In genomic region chr2:109239720-109240119, GRCh38 we compare ENCODE assay signal across 15 cellular contexts.
DNase-seq lines count a peak whose midpoint lies in the region; ATAC-seq and TF ChIP-seq lines count a peak whose summit lies in the region.
"Had no signal": no experiment of that assay in that cellular context is flagged by ENCODE, and none has a peak within 500 bp of the region (broad histone marks: within the 10 kb centered on the region; RNA-seq: fewer than 3 reads in every experiment).

No MANE protein-coding gene starts in this region.

- peak; percentile 54 for ATAC-seq in foreskin keratinocyte
- ATAC-seq in WTC11 = no peak
- ATAC-seq in GM21423 (IDR thresholded peaks at IDR 0.05; ENCODE audit: unreplicated experiment) = no peak
- ATAC-seq: mucosa of descending colon; stimulated activated naive B cell treated with anti-CD40 and anti-IgM and Interleukin-4, amounts not matched to agents 10 μg/mL and 1 μg/mL and 100 μg/mL, for 72 hours had no signal

- CTCF ChIA-PET in WTC11 (lab: Charles Lee) = interaction anchor here (1.0 to 1.5 kb wide), 3 partner anchors 17 to 270 kb away, joined by 3 to 5 read pairs (median 5); no protein-coding TSS in a partner anchor

- H3K4me3 Mint-ChIP-seq in WTC11 = no peak overlapping the region
- H3K4me3 Mint-ChIP-seq: stimulated activated naive B cell treated with anti-CD40 and anti-IgM and Interleukin-4, amounts not matched to agents 10 μg/mL and 1 μg/mL and 100 μg/mL, for 72 hours had no signal

- no peaks in the 10 kb centered on the region for H3K36me3 ChIP-seq in smooth muscle cell (ENCODE audit: low read depth)
- H3K36me3 ChIP-seq: cardiac muscle cell, HAP-1 had no signal

- no peak overlapping the region for H3K4me3 ChIP-seq in smooth muscle cell
- H3K4me3 ChIP-seq: cardiac muscle cell, HAP-1, mucosa of descending colon had no signal

- H3K27ac ChIP-seq in foreskin keratinocyte (no peak overlapping the region), smooth muscle cell (ENCODE audit: low read depth) (peak overlapping the region; percentile 50)
- H3K27ac ChIP-seq: cardiac muscle cell had no signal

- no peak overlapping the region for H2AFZ ChIP-seq in smooth muscle cell (ENCODE audit: low read depth)

- peaks cover 11% of the 10 kb centered on the region for H3K4me1 ChIP-seq in foreskin keratinocyte
- H3K4me1 ChIP-seq in smooth muscle cell (ENCODE audit: low read depth) = no peaks in the 10 kb centered on the region
- H3K4me1 ChIP-seq: HAP-1 had no signal

- no peaks in the 10 kb centered on the region for H3K9me3 ChIP-seq in smooth muscle cell (replicated peaks; ENCODE audit: low read depth)
- H3K9me3 ChIP-seq: HAP-1, mucosa of descending colon had no signal

- POLR2A ChIA-PET in WTC11 (lab: Charles Lee) = no interaction called here

- no peaks in the 10 kb centered on the region for H3F3A ChIP-seq in smooth muscle cell (ENCODE audit: low read depth)

- no peak overlapping the region for H3K9ac ChIP-seq in smooth muscle cell (ENCODE audit: low read depth)

- H3K27me3 Mint-ChIP-seq in WTC11 (ENCODE audit: low read depth) = no peaks in the 10 kb centered on the region
- H3K27me3 Mint-ChIP-seq: stimulated activated naive B cell treated with anti-CD40 and anti-IgM and Interleukin-4, amounts not matched to agents 10 μg/mL and 1 μg/mL and 100 μg/mL, for 72 hours had no signal

- peak; percentile 30 for DNase-seq in DMS79 treated with DMSO at 0.1 percent for 48 hours (lab: John Stamatoyannopoulos, UW)
- DNase-seq in DMS79 (lab: John Stamatoyannopoulos, UW) = no peak
- DNase-seq in SW480 (ENCODE audit: low spot score) = peak; percentile 33
- peak in 1 of 2 donors; percentile 42 for DNase-seq in foreskin keratinocyte
- no peak for DNase-seq in smooth muscle cell (lab: John Stamatoyannopoulos, UW; ENCODE audit: unreplicated experiment)
- no peak for DNase-seq in NCI-H1417 treated with DMSO at 0.1 percent for 48 hours (lab: John Stamatoyannopoulos, UW)
- DNase-seq in WTC11 (ENCODE audit: low spot score) = no peak
- DNase-seq: activated T-cell treated with anti-CD3 and anti-CD28 coated beads for 4 hours; GF-D8; mucosa of descending colon; NCI-H1436; stimulated activated naive B cell treated with anti-CD40 and anti-IgM and Interleukin-4, amounts not matched to agents 10 μg/mL and 1 μg/mL and 100 μg/mL, for 72 hours had no signal

- no peaks in the 10 kb centered on the region for H3K36me3 Mint-ChIP-seq in WTC11
- H3K36me3 Mint-ChIP-seq: stimulated activated naive B cell treated with anti-CD40 and anti-IgM and Interleukin-4, amounts not matched to agents 10 μg/mL and 1 μg/mL and 100 μg/mL, for 72 hours had no signal

- H3K4me2 ChIP-seq in smooth muscle cell = peak overlapping the region; percentile 60

- H3K4me1 Mint-ChIP-seq in WTC11 = peaks cover 6% of the 10 kb centered on the region

- peaks cover 10% of the 10 kb centered on the region for H3K27me3 ChIP-seq in foreskin keratinocyte
- H3K27me3 ChIP-seq in smooth muscle cell (ENCODE audit: low read depth) = no peaks in the 10 kb centered on the region
- H3K27me3 ChIP-seq: cardiac muscle cell had no signal

- H3K9me3 Mint-ChIP-seq in WTC11 = peaks cover 3% of the 10 kb centered on the region
- H3K9me3 Mint-ChIP-seq: stimulated activated naive B cell treated with anti-CD40 and anti-IgM and Interleukin-4, amounts not matched to agents 10 μg/mL and 1 μg/mL and 100 μg/mL, for 72 hours had no signal

- 41% methylated on average over 6 of the region's 6 CpGs for WGBS in smooth muscle cell (ENCODE audit: low lambda C conversion rate)

- peaks cover 35% of the 10 kb centered on the region for H3K79me2 ChIP-seq in smooth muscle cell (ENCODE audit: low read depth)

- H3K27ac Mint-ChIP-seq in WTC11 = no peak overlapping the region
- H3K27ac Mint-ChIP-seq: stimulated activated naive B cell treated with anti-CD40 and anti-IgM and Interleukin-4, amounts not matched to agents 10 μg/mL and 1 μg/mL and 100 μg/mL, for 72 hours had no signal

- H4K20me1 ChIP-seq in smooth muscle cell (ENCODE audit: low read depth) = peaks cover 29% of the 10 kb centered on the region

- no peak for TF ChIP-seq CTCF in foreskin keratinocyte (conservative IDR thresholded peaks at IDR 0.05)
- TF ChIP-seq CTCF in smooth muscle cell (IDR thresholded peaks at IDR 0.05; ENCODE audit: borderline replicate concordance, insufficient read depth, poor library complexity, severe bottlenecking) = no peak
- TF ChIP-seq CTCF in WTC11 (IDR thresholded peaks at IDR 0.05) = no peak

TF ChIP-seq in WTC11, 78 proteins besides CTCF, POLR2A, EP300 and RAD21 (continues in another document):
- no peak for TF ChIP-seq USF2 (CRISPR knock-in tag; IDR thresholded peaks at IDR 0.05)
- no peak for TF ChIP-seq TCF7 (CRISPR knock-in tag; IDR thresholded peaks at IDR 0.05; ENCODE audit: low read depth)
- no peak for TF ChIP-seq AFF4 (CRISPR knock-in tag; IDR thresholded peaks at IDR 0.05; ENCODE audit: borderline replicate concordance)
- TF ChIP-seq, protein P1, sequence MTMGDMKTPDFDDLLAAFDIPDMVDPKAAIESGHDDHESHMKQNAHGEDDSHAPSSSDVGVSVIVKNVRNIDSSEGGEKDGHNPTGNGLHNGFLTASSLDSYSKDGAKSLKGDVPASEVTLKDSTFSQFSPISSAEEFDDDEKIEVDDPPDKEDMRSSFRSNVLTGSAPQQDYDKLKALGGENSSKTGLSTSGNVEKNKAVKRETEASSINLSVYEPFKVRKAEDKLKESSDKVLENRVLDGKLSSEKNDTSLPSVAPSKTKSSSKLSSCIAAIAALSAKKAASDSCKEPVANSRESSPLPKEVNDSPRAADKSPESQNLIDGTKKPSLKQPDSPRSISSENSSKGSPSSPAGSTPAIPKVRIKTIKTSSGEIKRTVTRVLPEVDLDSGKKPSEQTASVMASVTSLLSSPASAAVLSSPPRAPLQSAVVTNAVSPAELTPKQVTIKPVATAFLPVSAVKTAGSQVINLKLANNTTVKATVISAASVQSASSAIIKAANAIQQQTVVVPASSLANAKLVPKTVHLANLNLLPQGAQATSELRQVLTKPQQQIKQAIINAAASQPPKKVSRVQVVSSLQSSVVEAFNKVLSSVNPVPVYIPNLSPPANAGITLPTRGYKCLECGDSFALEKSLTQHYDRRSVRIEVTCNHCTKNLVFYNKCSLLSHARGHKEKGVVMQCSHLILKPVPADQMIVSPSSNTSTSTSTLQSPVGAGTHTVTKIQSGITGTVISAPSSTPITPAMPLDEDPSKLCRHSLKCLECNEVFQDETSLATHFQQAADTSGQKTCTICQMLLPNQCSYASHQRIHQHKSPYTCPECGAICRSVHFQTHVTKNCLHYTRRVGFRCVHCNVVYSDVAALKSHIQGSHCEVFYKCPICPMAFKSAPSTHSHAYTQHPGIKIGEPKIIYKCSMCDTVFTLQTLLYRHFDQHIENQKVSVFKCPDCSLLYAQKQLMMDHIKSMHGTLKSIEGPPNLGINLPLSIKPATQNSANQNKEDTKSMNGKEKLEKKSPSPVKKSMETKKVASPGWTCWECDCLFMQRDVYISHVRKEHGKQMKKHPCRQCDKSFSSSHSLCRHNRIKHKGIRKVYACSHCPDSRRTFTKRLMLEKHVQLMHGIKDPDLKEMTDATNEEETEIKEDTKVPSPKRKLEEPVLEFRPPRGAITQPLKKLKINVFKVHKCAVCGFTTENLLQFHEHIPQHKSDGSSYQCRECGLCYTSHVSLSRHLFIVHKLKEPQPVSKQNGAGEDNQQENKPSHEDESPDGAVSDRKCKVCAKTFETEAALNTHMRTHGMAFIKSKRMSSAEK (CRISPR knock-in tag; IDR thresholded peaks at IDR 0.05; ENCODE audit: borderline replicate concordance) = no peak
- TF ChIP-seq IRF2 (CRISPR knock-in tag; IDR thresholded peaks at IDR 0.05; ENCODE audit: borderline replicate concordance, low read depth) = no peak
- no peak for TF ChIP-seq ETV6 (CRISPR knock-in tag; IDR thresholded peaks at IDR 0.05)

Comparison
In these comparisons a context has a peak if more than half of its experiments do, and no peak if none do; other contexts are left out.
1. DNase-seq: peak in DMS79 treated with DMSO at 0.1 percent for 48 hours (single experiment) and SW480 (single experiment); none in DMS79 (single experiment), smooth muscle cell (single experiment), NCI-H1417 treated with DMSO at 0.1 percent for 48 hours (single experiment) and WTC11 (single experiment).